8 cellular contexts compared by ENCODE assay signal in genomic region chr5:115168829-115169391, GRCh38. TPM values are rescaled to one million over a fixed set of nuclear protein-coding genes. Genes with fewer than 3 reads are reported as not detected.
A peak's percentile ranks its signal among the peaks of the same experiment; 100 is the strongest.
DNase-seq lines count a peak whose midpoint lies in the region; ATAC-seq and TF ChIP-seq lines count a peak whose summit lies in the region.

No MANE protein-coding gene starts in this region.

- H3K36me3 ChIP-seq in heart right ventricle (no peaks in the 10 kb centered on the region), psoas muscle (ENCODE audit: insufficient read depth in 1 of 2, low read depth in 1 of 2) (no peaks in the 10 kb centered on the region)

- TF ChIP-seq CTCF in WI38 (IDR thresholded peaks at IDR 0.05; ENCODE audit: low read depth, low read length) (no peak), heart right ventricle (IDR thresholded peaks at IDR 0.05) (no peak), psoas muscle (IDR thresholded peaks at IDR 0.05) (no peak)

- ATAC-seq in HG02970 (IDR thresholded peaks at IDR 0.05; ENCODE audit: low FRiP score, unreplicated experiment) = peak; percentile 1
- ATAC-seq in heart right ventricle = peak in 2 of 8 donors; percentile 10 to 21
- peak in 1 of 4 donors; percentile 28 for ATAC-seq in psoas muscle
- ATAC-seq in GM21825 (IDR thresholded peaks at IDR 0.05; ENCODE audit: unreplicated experiment) = no peak
- ATAC-seq in HG02852 (IDR thresholded peaks at IDR 0.05; ENCODE audit: unreplicated experiment) = no peak

- intact Hi-C loops in heart right ventricle (cut with DNase I) = no loop called here
- intact Hi-C loops in psoas muscle (cut with DNase I) = no loop called here

- peak; percentile 66 for DNase-seq in DMS 273 (lab: John Stamatoyannopoulos, UW; ENCODE audit: unreplicated experiment)
- no peak for DNase-seq in DMS 273 treated with DMSO at 0.1 percent for 48 hours (lab: John Stamatoyannopoulos, UW)
- no peak for DNase-seq in heart right ventricle
- no peak for DNase-seq in psoas muscle

- H3K27ac ChIP-seq in heart right ventricle (no peak overlapping the region), psoas muscle (no peak overlapping the region)

- WGBS in heart right ventricle, 2 donors = 3% methylated on average over 31 of the region's 31 CpGs
- 2 to 4% (median 3%) methylated on average over 31 of the region's 31 CpGs for WGBS in psoas muscle, 3 donors

- H3K9me3 ChIP-seq in heart right ventricle = peaks cover 0 to 3% (median 0%) of the 10 kb centered on the region in 11 donors
- no peaks in the 10 kb centered on the region for H3K9me3 ChIP-seq in psoas muscle

- H3K4me1 ChIP-seq in heart right ventricle = peaks cover 7 to 25% (median 22%) of the 10 kb centered on the region in 9 donors
- H3K4me1 ChIP-seq in psoas muscle = no peaks in the 10 kb centered on the region

- H3K27me3 ChIP-seq in heart right ventricle (peaks cover 0 to 90% (median 80%) of the 10 kb centered on the region in 7 donors), psoas muscle (ENCODE audit: insufficient read depth in 3 of 3, low read length in 2 of 3) (peaks cover 0 to 44% (median 7%) of the 10 kb centered on the region in 3 donors)

- H3K4me3 ChIP-seq in WI38 (ENCODE audit: low read depth, low read length) = peak overlapping the region; percentile 78
- H3K4me3 ChIP-seq in heart right ventricle = peak overlapping the region; percentile 64 to 90 (median 78)
- peak overlapping the region; percentile 83 for H3K4me3 ChIP-seq in psoas muscle

RNA-seq across cellular contexts. Expression of gene TRIM36, which starts 0.8 kb away (rescaled TPM):
- total RNA-seq in heart right ventricle (1 to 10 TPM in 1 of 10 donors, under 1 TPM in 9; 0.06 to 2.2 (median 0.35) TPM), psoas muscle (under 1 TPM in 3 of 4 donors, not detected in 1; 0.06 to 0.75 (median 0.49) TPM)
- polyA plus RNA-seq in heart right ventricle (under 1 TPM; 0.22 to 0.44 TPM), psoas muscle (under 1 TPM in 2 of 3 donors, not detected in 1; 0.04 to 0.47 TPM)
